In genomic region chr3:49414753-49415152, GRCh38 we compare ENCODE assay signal across 17 cellular contexts. TPM values are rescaled to one million over a fixed set of nuclear protein-coding genes. Genes with fewer than 3 reads are reported as not detected.
A peak's percentile ranks its signal among the peaks of the same experiment; 100 is the strongest.
DNase-seq lines count a peak whose midpoint lies in the region; ATAC-seq, FAIRE-seq and TF ChIP-seq lines count a peak whose summit lies in the region.
"Had no signal": no experiment of that assay in that cellular context is flagged by ENCODE, and none has a peak within 500 bp of the region (broad histone marks: within the 10 kb centered on the region; RNA-seq: fewer than 3 reads in every experiment).

No MANE protein-coding gene starts in this region.

- H3K4me3 ChIP-seq in neutrophil (ENCODE audit: low read depth in 1 of 2, low read length in 1 of 2): peak overlapping the region in 1 of 2 experiments; percentile 47
- H3K4me3 ChIP-seq: SK-N-MC had no signal

- no peak for DNase-seq in activated CD4-positive, alpha-beta T cell treated with anti-CD3 and anti-CD28 coated beads for 36 hours
- DNase-seq in activated CD4-positive, alpha-beta T cell treated with anti-CD3 and anti-CD28 coated beads for 4 hours: no peak
- DNase-seq in RWPE1 (ENCODE audit: low spot score): no peak
- no peak for DNase-seq in chondrocyte (ENCODE audit: low spot score)
- no peak for DNase-seq in SHP77 treated with DMSO at 0.1 percent for 48 hours (lab: John Stamatoyannopoulos, UW)
- DNase-seq in GM12892 (ENCODE audit: insufficient read length): no peak
- no peak for DNase-seq in NCI-H1417 (lab: John Stamatoyannopoulos, UW)
- DNase-seq: caudate nucleus, GOT3, hippocampal formation, left colon, NCI-H1105 had no signal

- H3K27me3 ChIP-seq in neutrophil: no peaks in the 10 kb centered on the region

- no peaks in the 10 kb centered on the region for H3K9me3 Mint-ChIP-seq in activated CD4-positive, alpha-beta T cell treated with anti-CD3 and anti-CD28 coated beads for 36 hours (ENCODE audit: low read depth)
- H3K9me3 Mint-ChIP-seq in chondrocyte (ENCODE audit: low read depth): no peaks in the 10 kb centered on the region

- peaks cover 67 to 69% of the 10 kb centered on the region in 2 experiments for H3K4me1 ChIP-seq in neutrophil (ENCODE audit: control insufficient read depth in 1 of 2, insufficient read depth in 1 of 2, low read depth in 1 of 2, low read length in 1 of 2)

- intact Hi-C loops in activated CD4-positive, alpha-beta T cell treated with anti-CD3 and anti-CD28 coated beads for 36 hours (cut with DNase I, micrococcal nuclease): loop anchor here (1.0 to 5.0 kb wide), 5 partner anchors 35 to 878 kb away; partner anchors contain the start of genes ARIH2 (in 1 of the 2), GPX1 (in 1 of the 2), IFRD2 (in 1 of the 2) and WDR6 (in 1 of the 2)

- POLR2A ChIA-PET in activated CD4-positive, alpha-beta T cell treated with anti-CD3 and anti-CD28 coated beads for 36 hours (lab: Charles Lee): interaction anchor here (2.6 kb wide), 1 partner anchor 75 kb away, joined by 12 read pairs; the partner anchor contains the start of gene USP4
- POLR2A ChIA-PET in RWPE1 (lab: Yijun Ruan, JAX; ENCODE audit: low non-redundant PET): no interaction called here

- TF ChIP-seq POLR2A in GM12892 (IDR thresholded peaks at IDR 0.05; ENCODE audit: low read depth, low read length): no peak

- H3K36me3 Mint-ChIP-seq in activated CD4-positive, alpha-beta T cell treated with anti-CD3 and anti-CD28 coated beads for 36 hours (ENCODE audit: low read depth): peaks cover 44% of the 10 kb centered on the region
- H3K36me3 Mint-ChIP-seq in chondrocyte (ENCODE audit: low read depth): peaks cover 9% of the 10 kb centered on the region

- H3K36me3 ChIP-seq in neutrophil: peaks cover 7% of the 10 kb centered on the region

- H3K4me1 Mint-ChIP-seq in activated CD4-positive, alpha-beta T cell treated with anti-CD3 and anti-CD28 coated beads for 36 hours: peaks cover 60% of the 10 kb centered on the region
- H3K4me1 Mint-ChIP-seq in chondrocyte (ENCODE audit: low read depth): peaks cover 38% of the 10 kb centered on the region

- H3K4me3 Mint-ChIP-seq in activated CD4-positive, alpha-beta T cell treated with anti-CD3 and anti-CD28 coated beads for 36 hours: no peak overlapping the region
- H3K4me3 Mint-ChIP-seq in chondrocyte (ENCODE audit: unreplicated experiment): no peak overlapping the region

- H3K27ac ChIP-seq in RWPE1 (peak overlapping the region; percentile 96), neutrophil (peak overlapping the region; percentile 99)
- H3K27ac ChIP-seq: SK-N-MC had no signal

- peak overlapping the region; percentile 93 for H3K27ac Mint-ChIP-seq in activated CD4-positive, alpha-beta T cell treated with anti-CD3 and anti-CD28 coated beads for 36 hours
- H3K27ac Mint-ChIP-seq in chondrocyte (ENCODE audit: unreplicated experiment): peak overlapping the region; percentile 45

- no peak for FAIRE-seq in GM12892 (lab: Jason Lieb, UNC)
- FAIRE-seq: A204.1, D721Med had no signal

- H3K27me3 Mint-ChIP-seq in activated CD4-positive, alpha-beta T cell treated with anti-CD3 and anti-CD28 coated beads for 36 hours: no peaks in the 10 kb centered on the region
- H3K27me3 Mint-ChIP-seq in chondrocyte (ENCODE audit: low read depth): no peaks in the 10 kb centered on the region

- H3K9me3 ChIP-seq in neutrophil: no peaks in the 10 kb centered on the region

- CTCF ChIA-PET in activated CD4-positive, alpha-beta T cell treated with anti-CD3 and anti-CD28 coated beads for 36 hours (lab: Charles Lee): interaction anchor here (0.5 to 6.3 kb wide), 9 partner anchors 11 to 522 kb away, joined by 3 to 37 read pairs (median 3); partner anchors contain the start of gene USP4
- CTCF ChIA-PET in RWPE1 (lab: Yijun Ruan, JAX): no interaction called here

- no peak for ATAC-seq in activated CD4-positive, alpha-beta T cell treated with anti-CD3 and anti-CD28 coated beads for 36 hours
- ATAC-seq: esophagus mucosa, left colon had no signal

- TF ChIP-seq CTCF in RWPE1 (conservative IDR thresholded peaks at IDR 0.05; ENCODE audit: low read depth) (no peak), chondrocyte (IDR thresholded peaks at IDR 0.05) (no peak), neutrophil (IDR thresholded peaks at IDR 0.05) (no peak)

RNA-seq across cellular contexts. Expression of gene TCTA, which starts 2.5 kb away (rescaled TPM):
- total RNA-seq in activated CD4-positive, alpha-beta T cell treated with anti-CD3 and anti-CD28 coated beads for 36 hours: 1 to 10 TPM; 9.4 TPM
- 22.5 to 54.8 TPM (median 23.4 TPM) in 3 replicates for total RNA-seq in chondrocyte
- 15.2 TPM for polyA plus RNA-seq in GM12892 (2012; ENCODE audit: missing spikeins)

RNA-seq across cellular contexts. Expression of gene RHOA, which starts 3.0 kb away (rescaled TPM):
- 100 to 1,000 TPM; 438 to 449 TPM for total RNA-seq in activated CD4-positive, alpha-beta T cell treated with anti-CD3 and anti-CD28 coated beads for 36 hours
- 625 to 643 TPM (median 626 TPM) in 3 replicates for total RNA-seq in chondrocyte
- polyA plus RNA-seq in GM12892 (2012; ENCODE audit: missing spikeins): 363 TPM

RNA-seq across cellular contexts. Expression of gene AMT, which starts 7.5 kb away (rescaled TPM):
- total RNA-seq in activated CD4-positive, alpha-beta T cell treated with anti-CD3 and anti-CD28 coated beads for 36 hours: 1 to 10 TPM; 3.6 to 4.1 TPM
- total RNA-seq in chondrocyte: 4.8 to 6.1 TPM (median 6.0 TPM) in 3 replicates
- polyA plus RNA-seq in GM12892 (2012; ENCODE audit: missing spikeins): 6.2 TPM

RNA-seq across cellular contexts. Expression of gene NICN1, which starts 14.4 kb away (rescaled TPM):
- 10 to 100 TPM in 1 of 2 experiments, 1 to 10 TPM in 1; 9.5 to 12.6 TPM for total RNA-seq in activated CD4-positive, alpha-beta T cell treated with anti-CD3 and anti-CD28 coated beads for 36 hours
- 20.0 to 25.8 TPM (median 23.8 TPM) in 3 replicates for total RNA-seq in chondrocyte
- polyA plus RNA-seq in GM12892 (2012; ENCODE audit: missing spikeins): 10.0 TPM

RNA-seq across cellular contexts. Expression of gene DAG1, which starts 55.3 kb away (rescaled TPM):
- total RNA-seq in activated CD4-positive, alpha-beta T cell treated with anti-CD3 and anti-CD28 coated beads for 36 hours: 1 to 10 TPM; 9.0 to 9.2 TPM
- total RNA-seq in chondrocyte: 147 to 156 TPM (median 149 TPM) in 3 replicates
- 5.8 TPM for polyA plus RNA-seq in GM12892 (2012; ENCODE audit: missing spikeins)
